ENCODE assay signal across 9 cellular contexts in genomic region chr3:179973931-179974361, GRCh38.
DNase-seq lines count a peak whose midpoint lies in the region; ATAC-seq lines count a peak whose summit lies in the region.
"Had no signal": no experiment of that assay in that cellular context is flagged by ENCODE, and none has a peak within 500 bp of the region (broad histone marks: within the 10 kb centered on the region; RNA-seq: fewer than 3 reads in every experiment).

No MANE protein-coding gene starts in this region.

- peaks cover 19% of the 10 kb centered on the region for H3K4me1 Mint-ChIP-seq in T-helper 2 cell treated with Interferon-gamma antibody and Interleukin-4, amounts not matched to agents 5 μg/mL and 100 μg/mL, for 36 hours (ENCODE audit: low read depth)

- DNase-seq in T-helper 2 cell treated with Interferon-gamma antibody and Interleukin-4, amounts not matched to agents 5 μg/mL and 100 μg/mL, for 36 hours (ENCODE audit: low spot score): peak; percentile 15
- DNase-seq in nucleus accumbens (lab: John Stamatoyannopoulos, UW) (peak in 45 of 56 donors; percentile 8 to 76 (median 46)), NCI-H2081 treated with DMSO at 0.1 percent for 48 hours (lab: John Stamatoyannopoulos, UW) (no peak)
- DNase-seq in activated T-cell treated with anti-CD3 and anti-CD28 coated beads, Interleukin-2, amount 50 U/mL, for 48 hours: no peak
- DNase-seq in activated CD8-positive, alpha-beta memory T cell treated with anti-CD3 and anti-CD28 coated beads, Interleukin-2, amount 50 U/mL, for 48 hours: no peak
- DNase-seq: GF-D8 had no signal

- no peak overlapping the region for H3K27ac Mint-ChIP-seq in T-helper 2 cell treated with Interferon-gamma antibody and Interleukin-4, amounts not matched to agents 5 μg/mL and 100 μg/mL, for 36 hours

- no peaks in the 10 kb centered on the region for H3K9me3 Mint-ChIP-seq in T-helper 2 cell treated with Interferon-gamma antibody and Interleukin-4, amounts not matched to agents 5 μg/mL and 100 μg/mL, for 36 hours

- peaks cover 2% of the 10 kb centered on the region for H3K36me3 Mint-ChIP-seq in T-helper 2 cell treated with Interferon-gamma antibody and Interleukin-4, amounts not matched to agents 5 μg/mL and 100 μg/mL, for 36 hours (ENCODE audit: low read depth)

- ATAC-seq in GM18867 (IDR thresholded peaks at IDR 0.05; ENCODE audit: unreplicated experiment) (peak; percentile 58), HG02642 (IDR thresholded peaks at IDR 0.05; ENCODE audit: poor library complexity, unreplicated experiment) (peak; percentile 55), GM18520 (IDR thresholded peaks at IDR 0.05; ENCODE audit: unreplicated experiment) (no peak)

- peaks cover 10% of the 10 kb centered on the region for H3K27me3 Mint-ChIP-seq in T-helper 2 cell treated with Interferon-gamma antibody and Interleukin-4, amounts not matched to agents 5 μg/mL and 100 μg/mL, for 36 hours (ENCODE audit: low read depth)

- H3K4me3 Mint-ChIP-seq in T-helper 2 cell treated with Interferon-gamma antibody and Interleukin-4, amounts not matched to agents 5 μg/mL and 100 μg/mL, for 36 hours: peak overlapping the region; percentile 65

Comparison
In these comparisons a context has a peak if more than half of its experiments do, and no peak if none do; other contexts are left out.
1. DNase-seq: peak in T-helper 2 cell treated with Interferon-gamma antibody and Interleukin-4, amounts not matched to agents 5 μg/mL and 100 μg/mL, for 36 hours (single experiment) and nucleus accumbens (45 of 56); none in activated T-cell treated with anti-CD3 and anti-CD28 coated beads, Interleukin-2, amount 50 U/mL, for 48 hours (0 of 2), NCI-H2081 treated with DMSO at 0.1 percent for 48 hours (single experiment) and activated CD8-positive, alpha-beta memory T cell treated with anti-CD3 and anti-CD28 coated beads, Interleukin-2, amount 50 U/mL, for 48 hours (single experiment).